Comparison of ENCODE assay signal across 8 cellular contexts in the genomic region with DNA sequence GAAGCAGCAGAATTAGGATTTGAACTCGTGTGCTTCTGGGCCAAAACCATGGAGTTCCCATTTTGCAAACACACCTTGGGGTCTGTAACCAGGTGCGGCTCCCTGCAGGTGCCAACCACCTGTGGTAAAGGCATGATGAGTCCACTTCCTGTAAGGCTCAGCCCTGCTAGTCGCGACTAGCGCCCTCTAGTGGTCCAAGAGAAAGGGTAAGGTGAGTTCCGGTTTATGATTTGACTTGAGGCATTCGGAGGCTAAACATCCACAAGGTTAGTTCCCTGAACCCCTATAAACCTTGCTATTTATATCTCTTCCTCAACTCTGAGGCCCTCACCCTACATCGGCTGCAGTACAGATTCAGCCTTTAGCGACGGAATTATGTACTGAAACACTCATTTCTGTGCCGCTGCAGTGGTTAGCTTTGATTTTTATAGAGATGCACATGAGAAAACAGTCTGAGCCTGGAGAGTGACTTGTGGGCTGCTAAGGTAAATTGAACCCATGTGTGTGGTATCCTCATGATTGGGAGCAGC.
DNase-seq lines count a peak whose midpoint lies in the region; ATAC-seq and TF ChIP-seq lines count a peak whose summit lies in the region.

No MANE protein-coding gene starts in this region.

- H3K27me3 ChIP-seq in osteoblast (ENCODE audit: insufficient read depth, low read length): no peaks in the 10 kb centered on the region

- DNase-seq in AG08395 (ENCODE audit: low spot score) (peak; percentile 14), NCI-H226 (peak; percentile 5), osteoblast (ENCODE audit: insufficient read length, low spot score, missing footprints) (no peak), putamen (ENCODE audit: low spot score) (no peak)
- peak; percentile 27 to 33 for DNase-seq in activated CD8-positive, alpha-beta memory T cell treated with anti-CD3 and anti-CD28 coated beads for 1 hour (ENCODE audit: extremely low read depth in 1 of 2, low read depth in 1 of 2)

- no peaks in the 10 kb centered on the region for H4K20me1 ChIP-seq in osteoblast (ENCODE audit: insufficient read depth, low read length)

- H3K4me2 ChIP-seq in osteoblast (ENCODE audit: insufficient read depth, low read length): no peak overlapping the region

- H3K4me1 ChIP-seq in osteoblast (ENCODE audit: insufficient read depth, low read length): no peaks in the 10 kb centered on the region

- H3K27ac ChIP-seq in osteoblast (ENCODE audit: low read depth, low read length): no peak overlapping the region

- no peak overlapping the region for H3K4me3 ChIP-seq in osteoblast (ENCODE audit: insufficient read depth, low read length)

- ATAC-seq in GM18519 (IDR thresholded peaks at IDR 0.05; ENCODE audit: low FRiP score, unreplicated experiment) (peak; percentile 90), HG02981 (IDR thresholded peaks at IDR 0.05; ENCODE audit: unreplicated experiment) (peak; percentile 94), esophagus mucosa (peak; percentile 33)

- H3K79me2 ChIP-seq in osteoblast (ENCODE audit: insufficient read depth, low read length): no peaks in the 10 kb centered on the region

- no peaks in the 10 kb centered on the region for H3K36me3 ChIP-seq in osteoblast (ENCODE audit: insufficient read depth, low read length)

- H2AFZ ChIP-seq in osteoblast (ENCODE audit: low read length): no peak overlapping the region

- peak; percentile 81 for TF ChIP-seq CTCF in osteoblast (IDR thresholded peaks at IDR 0.05; ENCODE audit: extremely low read depth, low read depth, low read length)

- no peaks in the 10 kb centered on the region for H3K9me3 ChIP-seq in osteoblast (ENCODE audit: low read depth, low read length)

Comparison
In these comparisons a context has a peak if more than half of its experiments do, and no peak if none do; other contexts are left out.
1. DNase-seq: peak in AG08395 (single experiment), NCI-H226 (single experiment) and activated CD8-positive, alpha-beta memory T cell treated with anti-CD3 and anti-CD28 coated beads for 1 hour (2 of 2); none in osteoblast (single experiment) and putamen (single experiment).
2. ATAC-seq: peak in every context shown above with its lines; median percentile 94 in HG02981; 90 in GM18519; 33 in esophagus mucosa.